In genomic region chr2:226579519-226579918, GRCh38 we compare ENCODE assay signal across 18 cellular contexts.
"Had no signal": no experiment of that assay in that cellular context is flagged by ENCODE, and none has a peak within 500 bp of the region (broad histone marks: within the 10 kb centered on the region; RNA-seq: fewer than 3 reads in every experiment).

No MANE protein-coding gene starts in this region.

- H3K4me3 ChIP-seq: body of pancreas, lung, right atrium auricular region had no signal

- H3K27ac Mint-ChIP-seq: activated naive CD4-positive, alpha-beta T cell treated with anti-CD3 and anti-CD28 coated beads, Interleukin-2, amount 10 ng/mL, durations not matched to agents 7 days and 5 days; activated T-helper 2 cell treated with anti-CD3 and anti-CD28 coated beads, Interferon-gamma antibody, Interleukin-2, Interleukin-4, amounts not matched to agents 10 μg/mL and 5 μg/mL and 100 μg/mL, durations not matched to agents 14 hours and 24 hours and 36 hours; naive thymus-derived CD8-positive, alpha-beta T cell had no signal

- DNase-seq: activated CD4-positive, alpha-beta T cell treated with anti-CD3 and anti-CD28 coated beads for 4 hours; activated naive CD4-positive, alpha-beta T cell treated with anti-CD3 and anti-CD28 coated beads, Interleukin-2, amount 10 ng/mL, durations not matched to agents 7 days and 5 days; body of pancreas; dermis blood vessel endothelial cell; erythroblast; glutamatergic neuron; left colon; naive thymus-derived CD8-positive, alpha-beta T cell; posterior cingulate gyrus; stimulated activated CD4-positive, alpha-beta T cell treated with anti-CD3 and anti-CD28 coated beads, Interleukin-2, amount 100 ng/mL, for 24 hours; stimulated activated naive CD4-positive, alpha-beta T cell; substantia nigra; T-helper 1 cell; WERI-Rb-1 had no signal

- H3K4me3 Mint-ChIP-seq: activated naive CD4-positive, alpha-beta T cell treated with anti-CD3 and anti-CD28 coated beads, Interleukin-2, amount 10 ng/mL, durations not matched to agents 7 days and 5 days; naive thymus-derived CD8-positive, alpha-beta T cell had no signal

- H3K9me3 ChIP-seq: body of pancreas, neutrophil, right atrium auricular region had no signal

- H3K36me3 ChIP-seq: neutrophil, right atrium auricular region, WERI-Rb-1 had no signal

- H3K27me3 ChIP-seq: body of pancreas, neutrophil, right atrium auricular region had no signal

- H3K4me1 ChIP-seq: body of pancreas had no signal

- H3K9me3 Mint-ChIP-seq: activated naive CD4-positive, alpha-beta T cell treated with anti-CD3 and anti-CD28 coated beads, Interleukin-2, amount 10 ng/mL, durations not matched to agents 7 days and 5 days; activated T-helper 2 cell treated with anti-CD3 and anti-CD28 coated beads, Interferon-gamma antibody, Interleukin-2, Interleukin-4, amounts not matched to agents 10 μg/mL and 5 μg/mL and 100 μg/mL, durations not matched to agents 14 hours and 24 hours and 36 hours had no signal

- H3K36me3 Mint-ChIP-seq: activated naive CD4-positive, alpha-beta T cell treated with anti-CD3 and anti-CD28 coated beads, Interleukin-2, amount 10 ng/mL, durations not matched to agents 7 days and 5 days; naive thymus-derived CD8-positive, alpha-beta T cell had no signal

- H3K27ac ChIP-seq: body of pancreas, neutrophil, right atrium auricular region, WERI-Rb-1 had no signal

- H3K4me1 Mint-ChIP-seq: activated naive CD4-positive, alpha-beta T cell treated with anti-CD3 and anti-CD28 coated beads, Interleukin-2, amount 10 ng/mL, durations not matched to agents 7 days and 5 days had no signal

- ATAC-seq: body of pancreas; left colon; naive thymus-derived CD8-positive, alpha-beta T cell had no signal
